In genomic region chr3:153159771-153160397, GRCh38 we compare ENCODE assay signal across 8 cellular contexts. TPM values are rescaled to one million over a fixed set of nuclear protein-coding genes. Genes with fewer than 3 reads are reported as not detected.
DNase-seq lines count a peak whose midpoint lies in the region; ATAC-seq and TF ChIP-seq lines count a peak whose summit lies in the region.

No MANE protein-coding gene starts in this region.

- peaks cover 31% of the 10 kb centered on the region for H3K36me3 Mint-ChIP-seq in central memory CD8-positive, alpha-beta T cell (ENCODE audit: insufficient read depth)

- H3K27ac Mint-ChIP-seq in central memory CD8-positive, alpha-beta T cell (ENCODE audit: low read depth) = peak overlapping the region; percentile 92

- H3K4me1 Mint-ChIP-seq in central memory CD8-positive, alpha-beta T cell = peaks cover 24% of the 10 kb centered on the region

- peak overlapping the region; percentile 94 for H3K4me3 Mint-ChIP-seq in central memory CD8-positive, alpha-beta T cell

- H3K9me3 Mint-ChIP-seq in central memory CD8-positive, alpha-beta T cell = no peaks in the 10 kb centered on the region

- no peaks in the 10 kb centered on the region for H3K27me3 Mint-ChIP-seq in central memory CD8-positive, alpha-beta T cell

- DNase-seq in right atrium auricular region (ENCODE audit: low spot score) (no peak), Right ventricle myocardium inferior (ENCODE audit: missing footprints) (no peak), AML-193 (lab: John Stamatoyannopoulos, UW) (no peak), mucosa of descending colon (no peak), NCI-H1048 (lab: John Stamatoyannopoulos, UW) (no peak)
- DNase-seq in central memory CD8-positive, alpha-beta T cell (ENCODE audit: low spot score in 2 of 2) = no peak
- DNase-seq in activated CD4-positive, CD25-positive, alpha-beta regulatory T cell (lab: John Stamatoyannopoulos, UW) = no peak

- H3K27me3 ChIP-seq in right atrium auricular region (no peaks in the 10 kb centered on the region), muscle layer of colon (ENCODE audit: control insufficient read depth in 1 of 2, insufficient read depth in 2 of 2, low read length in 2 of 2) (no peaks in the 10 kb centered on the region)

- TF ChIP-seq CTCF in right atrium auricular region (IDR thresholded peaks at IDR 0.05) (no peak), mucosa of descending colon (IDR thresholded peaks at IDR 0.05) (no peak)

- peaks cover 0 to 13% of the 10 kb centered on the region in 2 donors for H3K4me1 ChIP-seq in right atrium auricular region
- H3K4me1 ChIP-seq in muscle layer of colon (ENCODE audit: insufficient read depth, low read length) = peaks cover 4% of the 10 kb centered on the region
- H3K4me1 ChIP-seq in mucosa of descending colon (ENCODE audit: low read depth) = peaks cover 16% of the 10 kb centered on the region

- peak overlapping the region; percentile 37 for H3K9ac ChIP-seq in muscle layer of colon (ENCODE audit: low read length)

- H3K36me3 ChIP-seq in right atrium auricular region (no peaks in the 10 kb centered on the region), muscle layer of colon (ENCODE audit: insufficient read depth, low read length) (no peaks in the 10 kb centered on the region), mucosa of descending colon (ENCODE audit: low read depth) (no peaks in the 10 kb centered on the region)

- H3K9me3 ChIP-seq in right atrium auricular region = no peaks in the 10 kb centered on the region
- H3K9me3 ChIP-seq in muscle layer of colon (ENCODE audit: low read length) = no peaks in the 10 kb centered on the region
- H3K9me3 ChIP-seq in mucosa of descending colon = no peaks in the 10 kb centered on the region

- ATAC-seq in Right ventricle myocardium inferior = no peak
- ATAC-seq in central memory CD8-positive, alpha-beta T cell (replicated peaks; ENCODE audit: extremely low read depth, poor library complexity, severe bottlenecking) = no peak
- ATAC-seq in mucosa of descending colon = no peak

- H3K4me3 ChIP-seq in right atrium auricular region (peak overlapping the region; percentile 64 to 65), muscle layer of colon (ENCODE audit: low read depth in 1 of 2, low read length in 2 of 2) (peak overlapping the region; percentile 35 to 99), mucosa of descending colon (no peak overlapping the region)

- peak overlapping the region; percentile 82 to 88 for H3K27ac ChIP-seq in right atrium auricular region
- H3K27ac ChIP-seq in muscle layer of colon (ENCODE audit: low read depth, low read length) = peak overlapping the region; percentile 98

- intact Hi-C loops in Right ventricle myocardium inferior (cut with DNase I) (loop anchor here (5.0 to 10.0 kb wide), 3 partner anchors 115 to 1157 kb away; no protein-coding TSS in a partner anchor), mucosa of descending colon (cut with DNase I, micrococcal nuclease) (loop anchor here (10.0 kb wide), 2 partner anchors 105 to 115 kb away; no protein-coding TSS in a partner anchor)

RNA-seq across cellular contexts. Expression of gene RAP2B, which starts 2.1 kb away (rescaled TPM):
- total RNA-seq in right atrium auricular region = 1 to 10 TPM; 3.3 to 4.9 TPM
- 3.3 TPM for total RNA-seq in Right ventricle myocardium inferior
- total RNA-seq in mucosa of descending colon = 10 to 100 TPM; 12.4 to 14.4 (median 14.2) TPM
